In genomic region chr6:28794175-28795002, GRCh38 we compare ENCODE assay signal across 10 cellular contexts.
DNase-seq lines count a peak whose midpoint lies in the region; ATAC-seq and TF ChIP-seq lines count a peak whose summit lies in the region.
"Had no signal": no experiment of that assay in that cellular context is flagged by ENCODE, and none has a peak within 500 bp of the region (broad histone marks: within the 10 kb centered on the region; RNA-seq: fewer than 3 reads in every experiment).

No MANE protein-coding gene starts in this region.

- no peak for TF ChIP-seq CTCF in testis (IDR thresholded peaks at IDR 0.05)

- H3K27me3 Mint-ChIP-seq in activated naive CD8-positive, alpha-beta T cell: peaks cover 75% of the 10 kb centered on the region

- H2BK120ac ChIP-seq in mesenchymal stem cell (ENCODE audit: low read depth, low read length): no peak overlapping the region

- H3K4me2 ChIP-seq in mesenchymal stem cell (ENCODE audit: low read length, poor library complexity, severe bottlenecking): peak overlapping the region; percentile 85

- H3K9me3 Mint-ChIP-seq in activated naive CD8-positive, alpha-beta T cell (ENCODE audit: low read depth): peaks cover 20% of the 10 kb centered on the region

- no peak overlapping the region for H3K23ac ChIP-seq in mesenchymal stem cell (ENCODE audit: low read length in 2 of 2)

- no peak overlapping the region for H2BK12ac ChIP-seq in mesenchymal stem cell (ENCODE audit: low read length in 2 of 2)

- no peak overlapping the region for H2AK5ac ChIP-seq in mesenchymal stem cell (ENCODE audit: low read length, severe bottlenecking)

- peak overlapping the region; percentile 69 for H3K9ac ChIP-seq in mesenchymal stem cell (ENCODE audit: low read length)

- H4K8ac ChIP-seq in mesenchymal stem cell (ENCODE audit: low read length): no peak overlapping the region

- no peak for ATAC-seq in GM19397 (IDR thresholded peaks at IDR 0.05; ENCODE audit: unreplicated experiment)
- ATAC-seq in HG02763 (IDR thresholded peaks at IDR 0.05; ENCODE audit: unreplicated experiment): no peak
- ATAC-seq in Right ventricle myocardium inferior: no peak
- ATAC-seq: HCT116 had no signal

- peak overlapping the region; percentile 30 for H3K4me3 Mint-ChIP-seq in activated naive CD8-positive, alpha-beta T cell

- no peak overlapping the region for H2BK5ac ChIP-seq in mesenchymal stem cell (ENCODE audit: low read depth, low read length, poor library complexity, severe bottlenecking)

- peaks cover 17% of the 10 kb centered on the region for H3K36me3 Mint-ChIP-seq in activated naive CD8-positive, alpha-beta T cell

- H3K9me3 ChIP-seq in mesenchymal stem cell (ENCODE audit: control insufficient read depth, low read length) (no peaks in the 10 kb centered on the region), testis (no peaks in the 10 kb centered on the region)

- H2AFZ ChIP-seq in mesenchymal stem cell (ENCODE audit: low read depth, low read length): no peak overlapping the region

- H3K4me1 ChIP-seq in mesenchymal stem cell (ENCODE audit: control insufficient read depth, insufficient read depth, low read depth, low read length): peaks cover 5% of the 10 kb centered on the region
- H3K4me1 ChIP-seq in testis: no peaks in the 10 kb centered on the region

- H3K14ac ChIP-seq in mesenchymal stem cell (ENCODE audit: low read length in 2 of 2): no peak overlapping the region

- H3K4me3 ChIP-seq in mesenchymal stem cell (ENCODE audit: insufficient read depth in 1 of 2, low read depth in 1 of 2, low read length in 2 of 2) (peak overlapping the region; percentile 46 to 84), testis (no peak overlapping the region)

- H2BK15ac ChIP-seq in mesenchymal stem cell (ENCODE audit: low read depth, poor library complexity, severe bottlenecking): no peak overlapping the region

- H3K27me3 ChIP-seq in mesenchymal stem cell (ENCODE audit: control insufficient read depth in 1 of 2, insufficient read depth in 1 of 2, low read length in 2 of 2) (peaks cover 7 to 9% of the 10 kb centered on the region in 2 experiments), testis (no peaks in the 10 kb centered on the region)

- H3K79me1 ChIP-seq in mesenchymal stem cell (replicated peaks; ENCODE audit: low read length, poor library complexity, severe bottlenecking): no peaks in the 10 kb centered on the region

- H3K18ac ChIP-seq in mesenchymal stem cell (ENCODE audit: low read depth in 1 of 2, low read length in 2 of 2): no peak overlapping the region

- H3K4ac ChIP-seq in mesenchymal stem cell (ENCODE audit: low read depth in 1 of 2, low read length in 2 of 2): no peak overlapping the region

- TF ChIP-seq POLR2A in testis (IDR thresholded peaks at IDR 0.05): no peak

- intact Hi-C loops in testis (cut with DNase I; ENCODE audit: low total_unique reads) (no loop called here), Right ventricle myocardium inferior (cut with DNase I) (no loop called here)

- H3K27ac ChIP-seq in mesenchymal stem cell (ENCODE audit: low read length, poor library complexity, severe bottlenecking) (no peak overlapping the region), testis (no peak overlapping the region)

- H3K36me3 ChIP-seq in mesenchymal stem cell (ENCODE audit: control insufficient read depth in 1 of 2, insufficient read depth in 2 of 2, low read depth in 1 of 2, low read length in 2 of 2) (no peaks in the 10 kb centered on the region), testis (ENCODE audit: low read depth, missing control alignments) (no peaks in the 10 kb centered on the region)

- no peak overlapping the region for H4K91ac ChIP-seq in mesenchymal stem cell (ENCODE audit: low read length)

- no peak overlapping the region for H3K27ac Mint-ChIP-seq in activated naive CD8-positive, alpha-beta T cell

- 1% methylated on average over 33 of the region's 35 CpGs for WGBS in mesenchymal stem cell
- 0 to 2% methylated on average over 29 to 35 of the region's 35 CpGs for WGBS in testis, 2 donors

- peaks cover 10% of the 10 kb centered on the region for H3K4me1 Mint-ChIP-seq in activated naive CD8-positive, alpha-beta T cell (ENCODE audit: low read depth)

- peak; percentile 77 for DNase-seq in ELF-1 (ENCODE audit: low read depth, low spot score)
- DNase-seq in NAMALWA (ENCODE audit: low spot score): peak; percentile 53
- peak; percentile 61 for DNase-seq in mesenchymal stem cell
- DNase-seq in testis: no peak
- DNase-seq in Right ventricle myocardium inferior (ENCODE audit: missing footprints): no peak
- DNase-seq: activated CD4-positive, alpha-beta T cell treated with anti-CD3 and anti-CD28 coated beads for 4 hours had no signal

Comparison
In these comparisons a context has a peak if more than half of its experiments do, and no peak if none do; other contexts are left out.
1. DNase-seq: peak in ELF-1 (single experiment), NAMALWA (single experiment) and mesenchymal stem cell (single experiment); none in testis (single experiment) and Right ventricle myocardium inferior (single experiment).
2. H3K4me3 ChIP-seq: peak in mesenchymal stem cell (2 of 2); none in testis (0 of 2).